In genomic region chr3:84998545-84998944, GRCh38 we compare ENCODE assay signal across 34 cellular contexts. TPM values are rescaled to one million over a fixed set of nuclear protein-coding genes. Genes with fewer than 3 reads are reported as not detected.
"Had no signal": no experiment of that assay in that cellular context is flagged by ENCODE, and none has a peak within 500 bp of the region (broad histone marks: within the 10 kb centered on the region; RNA-seq: fewer than 3 reads in every experiment).

No MANE protein-coding gene starts in this region.

- H3K4me1 Mint-ChIP-seq: activated CD4-positive, alpha-beta T cell treated with anti-CD3 and anti-CD28 coated beads for 36 hours; activated CD4-positive, alpha-beta T cell treated with anti-CD3 and anti-CD28 coated beads, Interleukin-2, amount 10 ng/mL, durations not matched to agents 24 days and 14 days; activated CD8-positive, alpha-beta memory T cell treated with anti-CD3 and anti-CD28 coated beads, Interleukin-2, amount 10 ng/mL, durations not matched to agents 7 days and 5 days; activated naive CD4-positive, alpha-beta T cell treated with anti-CD3 and anti-CD28 coated beads, Interleukin-2, amount 10 ng/mL, durations not matched to agents 7 days and 5 days; activated naive CD8-positive, alpha-beta T cell treated with anti-CD3 and anti-CD28 coated beads, Interleukin-2, amount 10 ng/mL, durations not matched to agents 7 days and 5 days had no signal

- H3K4me1 ChIP-seq: ascending aorta, breast epithelium, colonic mucosa, esophagus squamous epithelium, gastroesophageal sphincter, heart right ventricle had no signal

- ATAC-seq: activated CD4-positive, alpha-beta T cell treated with anti-CD3 and anti-CD28 coated beads for 36 hours; activated CD8-positive, alpha-beta memory T cell treated with anti-CD3 and anti-CD28 coated beads, Interleukin-2, amount 10 ng/mL, durations not matched to agents 7 days and 5 days; activated CD8-positive, alpha-beta T cell treated with anti-CD3 and anti-CD28 coated beads, Interleukin-2, amount 10 ng/mL, durations not matched to agents 7 days and 5 days; activated naive CD4-positive, alpha-beta T cell treated with anti-CD3 and anti-CD28 coated beads, Interleukin-2, amount 50 U/mL, for 72 hours; gastroesophageal sphincter; heart right ventricle had no signal

- H3K27me3 Mint-ChIP-seq: activated CD4-positive, alpha-beta memory T cell treated with anti-CD3 and anti-CD28 coated beads for 36 hours; activated CD4-positive, alpha-beta T cell treated with anti-CD3 and anti-CD28 coated beads for 36 hours; activated CD4-positive, alpha-beta T cell treated with anti-CD3 and anti-CD28 coated beads, Interleukin-2, amount 10 ng/mL, durations not matched to agents 24 days and 14 days; activated CD8-positive, alpha-beta memory T cell treated with anti-CD3 and anti-CD28 coated beads, Interleukin-2, amount 10 ng/mL, durations not matched to agents 7 days and 5 days; activated naive CD4-positive, alpha-beta T cell treated with anti-CD3 and anti-CD28 coated beads, Interleukin-2, amount 10 ng/mL, durations not matched to agents 7 days and 5 days; activated naive CD8-positive, alpha-beta T cell treated with anti-CD3 and anti-CD28 coated beads, Interleukin-2, amount 10 ng/mL, durations not matched to agents 7 days and 5 days; brain had no signal

- H3K4me3 ChIP-seq: ascending aorta, breast epithelium, cardiac muscle cell, colonic mucosa, esophagus squamous epithelium, gastroesophageal sphincter, heart right ventricle had no signal

- H3K4me3 Mint-ChIP-seq: activated CD4-positive, alpha-beta memory T cell treated with anti-CD3 and anti-CD28 coated beads for 36 hours; activated CD4-positive, alpha-beta T cell treated with anti-CD3 and anti-CD28 coated beads for 36 hours; activated CD4-positive, alpha-beta T cell treated with anti-CD3 and anti-CD28 coated beads, Interleukin-2, amount 10 ng/mL, durations not matched to agents 24 days and 14 days; activated CD8-positive, alpha-beta memory T cell treated with anti-CD3 and anti-CD28 coated beads, Interleukin-2, amount 10 ng/mL, durations not matched to agents 7 days and 5 days; activated CD8-positive, alpha-beta T cell treated with anti-CD3 and anti-CD28 coated beads, Interleukin-2, amount 10 ng/mL, durations not matched to agents 7 days and 5 days; activated naive CD4-positive, alpha-beta T cell treated with anti-CD3 and anti-CD28 coated beads, Interleukin-2, amount 10 ng/mL, durations not matched to agents 7 days and 5 days; activated naive CD8-positive, alpha-beta T cell treated with anti-CD3 and anti-CD28 coated beads, Interleukin-2, amount 10 ng/mL, durations not matched to agents 7 days and 5 days; activated T-helper 1 cell treated with anti-CD3 and anti-CD28 coated beads, Interleukin-12 subunit alpha, Interleukin-12 subunit beta, Interleukin-2, Interleukin-4 antibody, amounts not matched to agents 30 ng/mL and 10 ng/mL and 1 ng/mL, durations not matched to agents 14 hours and 24 hours and 36 hours had no signal

- H3K36me3 ChIP-seq: ascending aorta, breast epithelium, cardiac muscle cell, colonic mucosa, esophagus squamous epithelium, gastroesophageal sphincter, heart right ventricle had no signal

- H3K27ac Mint-ChIP-seq: activated CD4-positive, alpha-beta memory T cell treated with anti-CD3 and anti-CD28 coated beads for 36 hours; activated CD4-positive, alpha-beta T cell treated with anti-CD3 and anti-CD28 coated beads for 36 hours; activated CD4-positive, alpha-beta T cell treated with anti-CD3 and anti-CD28 coated beads, Interleukin-2, amount 10 ng/mL, durations not matched to agents 24 days and 14 days; activated CD8-positive, alpha-beta memory T cell treated with anti-CD3 and anti-CD28 coated beads, Interleukin-2, amount 10 ng/mL, durations not matched to agents 7 days and 5 days; activated CD8-positive, alpha-beta T cell treated with anti-CD3 and anti-CD28 coated beads, Interleukin-2, amount 10 ng/mL, durations not matched to agents 7 days and 5 days; activated naive CD4-positive, alpha-beta T cell treated with anti-CD3 and anti-CD28 coated beads, Interleukin-2, amount 10 ng/mL, durations not matched to agents 7 days and 5 days; activated naive CD4-positive, alpha-beta T cell treated with anti-CD3 and anti-CD28 coated beads, Interleukin-2, amount 50 U/mL, for 72 hours; activated naive CD8-positive, alpha-beta T cell treated with anti-CD3 and anti-CD28 coated beads, Interleukin-2, amount 10 ng/mL, durations not matched to agents 7 days and 5 days; activated T-helper 1 cell treated with anti-CD3 and anti-CD28 coated beads, Interleukin-12 subunit alpha, Interleukin-12 subunit beta, Interleukin-2, Interleukin-4 antibody, amounts not matched to agents 30 ng/mL and 10 ng/mL and 1 ng/mL, durations not matched to agents 14 hours and 24 hours and 36 hours; activated T-helper 2 cell treated with anti-CD3 and anti-CD28 coated beads, Interferon-gamma antibody, Interleukin-2, Interleukin-4, amounts not matched to agents 10 μg/mL and 5 μg/mL and 100 μg/mL, durations not matched to agents 14 hours and 24 hours and 36 hours; brain had no signal

- H3K27me3 ChIP-seq: ascending aorta, breast epithelium, cardiac muscle cell, colonic mucosa, esophagus squamous epithelium, gastroesophageal sphincter, heart right ventricle had no signal

- H3K36me3 Mint-ChIP-seq: activated CD4-positive, alpha-beta memory T cell treated with anti-CD3 and anti-CD28 coated beads for 36 hours; activated CD8-positive, alpha-beta memory T cell treated with anti-CD3 and anti-CD28 coated beads, Interleukin-2, amount 10 ng/mL, durations not matched to agents 7 days and 5 days; activated naive CD4-positive, alpha-beta T cell treated with anti-CD3 and anti-CD28 coated beads, Interleukin-2, amount 10 ng/mL, durations not matched to agents 7 days and 5 days; activated naive CD4-positive, alpha-beta T cell treated with anti-CD3 and anti-CD28 coated beads, Interleukin-2, amount 50 U/mL, for 72 hours; activated naive CD8-positive, alpha-beta T cell treated with anti-CD3 and anti-CD28 coated beads, Interleukin-2, amount 10 ng/mL, durations not matched to agents 7 days and 5 days; brain had no signal

- DNase-seq: activated CD4-positive, alpha-beta memory T cell treated with anti-CD3 and anti-CD28 coated beads for 36 hours; activated CD4-positive, alpha-beta T cell treated with anti-CD3 and anti-CD28 coated beads for 36 hours; activated CD4-positive, alpha-beta T cell treated with anti-CD3 and anti-CD28 coated beads, Interleukin-2, amount 10 ng/mL, durations not matched to agents 24 days and 14 days; activated CD4-positive, CD25-positive, alpha-beta regulatory T cell; activated CD4-positive, CD25-positive, alpha-beta regulatory T cell treated with anti-CD3 and anti-CD28 coated beads, Interleukin-2, amount 50 U/mL, for 72 hours; activated CD8-positive, alpha-beta memory T cell treated with anti-CD3 and anti-CD28 coated beads, Interleukin-2, amount 10 ng/mL, durations not matched to agents 7 days and 5 days; activated CD8-positive, alpha-beta memory T cell treated with anti-CD3 and anti-CD28 coated beads, Interleukin-2, amount 50 U/mL, for 4 hours; activated CD8-positive, alpha-beta T cell treated with anti-CD3 and anti-CD28 coated beads, Interleukin-2, amount 10 ng/mL, durations not matched to agents 7 days and 5 days; activated effector memory CD4-positive, alpha-beta T cell treated with anti-CD3 and anti-CD28 coated beads, Interleukin-2, amount 50 U/mL, for 16 hours; activated naive CD4-positive, alpha-beta T cell; activated naive CD4-positive, alpha-beta T cell treated with anti-CD3 and anti-CD28 coated beads, Interleukin-2, amount 10 ng/mL, durations not matched to agents 7 days and 5 days; activated naive CD8-positive, alpha-beta T cell treated with anti-CD3 and anti-CD28 coated beads, Interleukin-2, amount 10 ng/mL, durations not matched to agents 7 days and 5 days; activated T-cell treated with anti-CD3 and anti-CD28 coated beads, Interleukin-2, amount 50 U/mL, for 1 hour; activated T-cell treated with anti-CD3 and anti-CD28 coated beads, Interleukin-2, amount 50 U/mL, for 48 hours; central memory CD4-positive, alpha-beta T cell; colonic mucosa; effector CD8-positive, alpha-beta T cell; esophagus squamous epithelium; foreskin melanocyte; heart right ventricle; T-helper 2 cell had no signal

- H3K9me3 Mint-ChIP-seq: activated CD4-positive, alpha-beta memory T cell treated with anti-CD3 and anti-CD28 coated beads for 36 hours; activated CD4-positive, alpha-beta T cell treated with anti-CD3 and anti-CD28 coated beads, Interleukin-2, amount 10 ng/mL, durations not matched to agents 24 days and 14 days; activated naive CD4-positive, alpha-beta T cell treated with anti-CD3 and anti-CD28 coated beads, Interleukin-2, amount 10 ng/mL, durations not matched to agents 7 days and 5 days; activated naive CD8-positive, alpha-beta T cell treated with anti-CD3 and anti-CD28 coated beads, Interleukin-2, amount 10 ng/mL, durations not matched to agents 7 days and 5 days; activated T-helper 1 cell treated with anti-CD3 and anti-CD28 coated beads, Interleukin-12 subunit alpha, Interleukin-12 subunit beta, Interleukin-2, Interleukin-4 antibody, amounts not matched to agents 30 ng/mL and 10 ng/mL and 1 ng/mL, durations not matched to agents 14 hours and 24 hours and 36 hours; activated T-helper 2 cell treated with anti-CD3 and anti-CD28 coated beads, Interferon-gamma antibody, Interleukin-2, Interleukin-4, amounts not matched to agents 10 μg/mL and 5 μg/mL and 100 μg/mL, durations not matched to agents 14 hours and 24 hours and 36 hours; brain had no signal

- H3K27ac ChIP-seq: ascending aorta, breast epithelium, cardiac muscle cell, colonic mucosa, epithelial cell of prostate, esophagus squamous epithelium, gastroesophageal sphincter, heart right ventricle had no signal

RNA-seq across cellular contexts. Expression of gene CADM2, which starts 39.8 kb away (rescaled TPM):
- total RNA-seq: activated CD4-positive, alpha-beta memory T cell treated with anti-CD3 and anti-CD28 coated beads for 36 hours; activated CD4-positive, alpha-beta T cell treated with anti-CD3 and anti-CD28 coated beads, Interleukin-2, amount 10 ng/mL, durations not matched to agents 24 days and 14 days; activated naive CD4-positive, alpha-beta T cell treated with anti-CD3 and anti-CD28 coated beads, Interleukin-2, amount 50 U/mL, for 72 hours; activated T-helper 1 cell treated with anti-CD3 and anti-CD28 coated beads, Interleukin-12 subunit alpha, Interleukin-12 subunit beta, Interleukin-2, Interleukin-4 antibody, amounts not matched to agents 30 ng/mL and 10 ng/mL and 1 ng/mL, durations not matched to agents 14 hours and 24 hours and 36 hours; activated T-helper 2 cell treated with anti-CD3 and anti-CD28 coated beads, Interferon-gamma antibody, Interleukin-2, Interleukin-4, amounts not matched to agents 10 μg/mL and 5 μg/mL and 100 μg/mL, durations not matched to agents 14 hours and 24 hours and 36 hours; dermis microvascular lymphatic vessel endothelial cell; endothelial cell of umbilical vein; glomerular endothelial cell; T-helper 1 cell treated with Interleukin-12 subunit alpha and Interleukin-12 subunit beta and Interleukin-4 antibody, amounts not matched to agents 30 ng/mL and 1 ng/mL, for 36 hours had no signal
- polyA plus RNA-seq: endothelial cell of umbilical vein had no signal
